ENCODE assay signal across 14 cellular contexts in genomic region chr12:52212701-52213540, GRCh38. TPM values are rescaled to one million over a fixed set of nuclear protein-coding genes. Genes with fewer than 3 reads are reported as not detected.
DNase-seq lines count a peak whose midpoint lies in the region; ATAC-seq, FAIRE-seq and TF ChIP-seq lines count a peak whose summit lies in the region.
"Had no signal": no experiment of that assay in that cellular context is flagged by ENCODE, and none has a peak within 500 bp of the region (broad histone marks: within the 10 kb centered on the region; RNA-seq: fewer than 3 reads in every experiment).

No MANE protein-coding gene starts in this region.

- no peaks in the 10 kb centered on the region for H3K9me3 ChIP-seq in HEK293 (ENCODE audit: control insufficient read depth, insufficient read depth, low read depth, low read length)
- H3K9me3 ChIP-seq in K562 (replicated peaks; ENCODE audit: control insufficient read depth, insufficient read depth, low read depth, low read length), result no peaks in the 10 kb centered on the region

- H3K4me1 ChIP-seq in HEK293 (ENCODE audit: control insufficient read depth, insufficient read depth, low read length) (no peaks in the 10 kb centered on the region; the same call in 1 of the 2 replicates), K562 (replicated peaks in 1 of 2; ENCODE audit: control insufficient read depth in 2 of 2, insufficient read depth in 2 of 2, low read length in 2 of 2) (no peaks in the 10 kb centered on the region; a peak in 1 of 5 replicates)

- H3K4me3 ChIP-seq in HEK293 (ENCODE audit: low read depth, low read length), result no peak overlapping the region
- H3K4me3 ChIP-seq in K562, result no peak overlapping the region

- TF ChIP-seq POLR2A in K562 (conservative IDR thresholded peaks at IDR 0.05), result no peak

- no peak for TF ChIP-seq CTCF in Calu3 (IDR thresholded peaks at IDR 0.05; ENCODE audit: unreplicated experiment)
- no peak for TF ChIP-seq CTCF in HEK293 (tag by site-specific recombination; IDR thresholded peaks at IDR 0.05)
- no peak for TF ChIP-seq CTCF in K562 (IDR thresholded peaks at IDR 0.05 in 2 of 3, conservative IDR thresholded peaks at IDR 0.05 in 1 of 3; ENCODE audit: insufficient read depth in 2 of 3, low read depth in 1 of 3, low read length in 3 of 3)

- H3K27me3 ChIP-seq in K562 (ENCODE audit: control insufficient read depth in 2 of 2, insufficient read depth in 2 of 2, low read length in 2 of 2), result peaks cover 9 to 38% of the 10 kb centered on the region in 2 experiments; a peak in 4 of 5 replicates

- intact Hi-C loops in Calu3 (cut with micrococcal nuclease; ENCODE audit: unreplicated experiment) (no loop called here), K562 (cut with micrococcal nuclease) (no loop called here), posterior vena cava (cut with DNase I) (no loop called here)

- no peak for TF ChIP-seq RAD21 in K562 (CRISPR knock-in tag; conservative IDR thresholded peaks at IDR 0.05 in 1 of 2, IDR thresholded peaks at IDR 0.05 in 1 of 2)

- peak overlapping the region; percentile 31 for H3K27ac Mint-ChIP-seq in Calu3 (ENCODE audit: unreplicated experiment)
- H3K27ac Mint-ChIP-seq: activated naive CD4-positive, alpha-beta T cell treated with anti-CD3 and anti-CD28 coated beads for 36 hours; activated T-cell treated with anti-CD3 and anti-CD28 coated beads, Interleukin-2, amount 50 U/mL, for 72 hours; CD8-positive, alpha-beta memory T cell; natural killer cell treated with Interleukin-12 subunit alpha and Interleukin-12 subunit beta and Interleukin-15 and Interleukin-18, amount 100 ng/mL, for 72 hours had no signal

- H3K4me1 Mint-ChIP-seq in Calu3 (ENCODE audit: low read depth, unreplicated experiment), result peaks cover 62% of the 10 kb centered on the region
- H3K4me1 Mint-ChIP-seq: CD8-positive, alpha-beta memory T cell had no signal

- in situ Hi-C loops in K562 (cut with MboI), result no loop called here

- H3K9ac ChIP-seq in K562 (ENCODE audit: insufficient read depth in 1 of 2, low read depth in 2 of 2, low read length in 2 of 2), result no peak overlapping the region

- H2AFZ ChIP-seq in K562 (ENCODE audit: low read depth, low read length), result no peak overlapping the region

- H3K36me3 ChIP-seq in HEK293 (ENCODE audit: control insufficient read depth in 2 of 2, insufficient read depth in 1 of 2, low read length in 2 of 2) (no peaks in the 10 kb centered on the region), K562 (ENCODE audit: control insufficient read depth, insufficient read depth, low read length) (no peaks in the 10 kb centered on the region)

- peaks cover 19% of the 10 kb centered on the region for H4K20me1 ChIP-seq in K562 (replicated peaks; ENCODE audit: control insufficient read depth, insufficient read depth, low read length)

- H3K36me3 Mint-ChIP-seq in Calu3 (ENCODE audit: insufficient read depth, unreplicated experiment), result peaks cover 24% of the 10 kb centered on the region
- H3K36me3 Mint-ChIP-seq: CD8-positive, alpha-beta memory T cell; natural killer cell treated with Interleukin-12 subunit alpha and Interleukin-12 subunit beta and Interleukin-15 and Interleukin-18, amount 100 ng/mL, for 72 hours had no signal

- H3K4me2 ChIP-seq in K562 (ENCODE audit: insufficient read depth, low read length), result no peak overlapping the region

- H3K79me2 ChIP-seq in K562 (ENCODE audit: control insufficient read depth, insufficient read depth, low read length), result no peaks in the 10 kb centered on the region

- H3K9me1 ChIP-seq in K562 (ENCODE audit: control insufficient read depth, insufficient read depth, low read length), result no peaks in the 10 kb centered on the region

- CTCF ChIA-PET in Calu3 (lab: Charles Lee), result interaction anchor here (0.7 to 1.5 kb wide), 6 partner anchors 21 to 115 kb away, joined by 3 to 9 read pairs (median 4); partner anchors contain the start of gene KRT80
- CTCF ChIA-PET in HEK293 (lab: Yijun Ruan, JAX), result interaction anchor here (0.6 to 8.0 kb wide), 34 partner anchors 9 to 294 kb away, joined by 3 to 62 read pairs (median 4); partner anchors contain the start of gene KRT80
- CTCF ChIA-PET in K562 (lab: Yijun Ruan, JAX; ENCODE audit: low intra/inter-chr PET ratio), result interaction anchor here (1.0 to 1.4 kb wide), 3 partner anchors 57 to 72 kb away, joined by 3 to 5 read pairs (median 3); no protein-coding TSS in a partner anchor

- H3K27me3 Mint-ChIP-seq in Calu3 (ENCODE audit: unreplicated experiment), result no peaks in the 10 kb centered on the region

- POLR2A ChIA-PET in HEK293 (lab: Yijun Ruan, JAX) (no interaction called here), K562 (lab: Yijun Ruan, JAX) (interaction anchor here (0.6 to 0.9 kb wide), 2 partner anchors 9 to 224 kb away, joined by 3 to 5 read pairs; no protein-coding TSS in a partner anchor)

- H3K9me3 Mint-ChIP-seq in Calu3 (ENCODE audit: low read depth, unreplicated experiment), result no peaks in the 10 kb centered on the region
- H3K9me3 Mint-ChIP-seq: activated naive CD4-positive, alpha-beta T cell treated with anti-CD3 and anti-CD28 coated beads for 36 hours; activated T-cell treated with anti-CD3 and anti-CD28 coated beads, Interleukin-2, amount 50 U/mL, for 72 hours; CD8-positive, alpha-beta memory T cell; natural killer cell treated with Interleukin-12 subunit alpha and Interleukin-12 subunit beta and Interleukin-15 and Interleukin-18, amount 100 ng/mL, for 72 hours had no signal

- H3K27ac ChIP-seq in HEK293 (ENCODE audit: extremely low read depth, low read depth, low read length), result no peak overlapping the region
- H3K27ac ChIP-seq in K562 (ENCODE audit: extremely low read depth, low read depth, low read length), result no peak overlapping the region

- WGBS in K562 (ENCODE audit: insufficient coverage, low coverage, missing lambda C conversion rate), result 6% methylated on average over 11 of the region's 13 CpGs

- no peak overlapping the region for H3K4me3 Mint-ChIP-seq in Calu3 (ENCODE audit: low read depth, unreplicated experiment)
- H3K4me3 Mint-ChIP-seq: activated naive CD4-positive, alpha-beta T cell treated with anti-CD3 and anti-CD28 coated beads for 36 hours; activated T-cell treated with anti-CD3 and anti-CD28 coated beads, Interleukin-2, amount 50 U/mL, for 72 hours; natural killer cell treated with Interleukin-12 subunit alpha and Interleukin-12 subunit beta and Interleukin-15 and Interleukin-18, amount 100 ng/mL, for 72 hours had no signal

- no peak for FAIRE-seq in K562 (lab: Jason Lieb, UNC)

- DNase-seq in Calu3 (no peak), K562 (ENCODE audit: extremely low read depth in 1 of 4, low spot score in 3 of 4) (no peak), posterior vena cava (ENCODE audit: low spot score) (peak; percentile 62), NCI-H2081 treated with DMSO at 0.1 percent for 48 hours (lab: John Stamatoyannopoulos, UW) (no peak)
- no peak for DNase-seq in stimulated activated CD4-positive, alpha-beta T cell treated with anti-CD3 and anti-CD28 coated beads, Interleukin-4, amount 100 ng/mL, for 24 hours
- DNase-seq: activated CD4-positive, alpha-beta T cell treated with anti-CD3 and anti-CD28 coated beads for 1 hour; DMS79 had no signal

- no TSS peak for BruUV-seq in Calu3 (replicated peaks; lab: Mats Ljungman, UMichigan)
- no TSS peak for BruUV-seq in K562 (replicated peaks; lab: Mats Ljungman, UMichigan)

- ATAC-seq in K562, result no peak
- ATAC-seq in GM18861 (IDR thresholded peaks at IDR 0.05; ENCODE audit: unreplicated experiment), result no peak

- no peak for TF ChIP-seq EP300 in K562 (IDR thresholded peaks at IDR 0.05; ENCODE audit: low read length)

TF ChIP-seq in HEK293, 187 proteins besides CTCF, POLR2A, EP300 and RAD21 (continues in another document):
- TF ChIP-seq ZNF341 (tag by site-specific recombination; IDR thresholded peaks at IDR 0.05; ENCODE audit: low read depth), result peak; percentile 95

TF ChIP-seq in K562, 482 proteins besides CTCF, POLR2A, EP300 and RAD21 (continues in another document):
- no peak for TF ChIP-seq HDAC8 (tag; IDR thresholded peaks at IDR 0.05)

RNA-seq across cellular contexts. Expression of gene KRT7, which starts 20.1 kb away (rescaled TPM):
- 2,370 and 2,828 TPM in 2 replicates for total RNA-seq in Calu3 (2022)
- total RNA-seq in K562 (2011; cell fraction: chromatin; rRNA removed; ENCODE audit: low replicate concordance), result not detected in 2 replicates
- total RNA-seq in K562 (2011; cell fraction: nucleolus; rRNA removed), result not detected in 2 replicates
- total RNA-seq in K562 (2011; cell fraction: nucleoplasm; rRNA removed), result not detected in 2 replicates
- total RNA-seq in K562 (2014; rRNA removed), result not detected in 2 replicates
- not detected in 2 replicates for total RNA-seq in K562 (2014; rRNA removed; fragmentation: Illumina TruSeq; extraction: Trizol)
- not detected in 2 replicates for total RNA-seq in K562 (2015; rRNA removed; fragmentation: Illumina TruSeq; extraction: Trizol)
- total RNA-seq in K562 (2021), result 1.4 and 1.6 TPM in 2 replicates
- polyA plus RNA-seq in K562 (2011; rRNA removed), result not detected in 2 replicates
- polyA plus RNA-seq in K562 (2011; cell fraction: cytosol; rRNA removed), result not detected in 2 replicates
- not detected in 2 replicates for polyA plus RNA-seq in K562 (2011; cell fraction: nucleus; rRNA removed)
- not detected in 2 replicates for polyA plus RNA-seq in K562 (2012)
- polyA plus RNA-seq in K562 (2014; fragmentation: Illumina TruSeq; extraction: Trizol), result not detected in 2 replicates
- not detected for polyA plus RNA-seq in K562 (2014; fragmentation: Nextera tagmentation; extraction: Ambion mirVana)
- not detected in 2 replicates for polyA plus RNA-seq in K562 (2014; rRNA removed)
- polyA minus RNA-seq in K562 (2011; rRNA and poly(A)+ RNA removed), result not detected in 2 replicates
- 3.6 and 12.1 TPM in 2 replicates for polyA minus RNA-seq in K562 (2011; cell fraction: cytosol; rRNA and poly(A)+ RNA removed)
- 1.7 and 2.2 TPM in 2 replicates for polyA minus RNA-seq in K562 (2011; cell fraction: nucleus; rRNA and poly(A)+ RNA removed)
- 1 to 10 TPM; 4.1 to 6.8 TPM for total RNA-seq in posterior vena cava
- total RNA-seq: temporal lobe had no signal
- polyA plus RNA-seq: CD8-positive, alpha-beta memory T cell had no signal

RNA-seq across cellular contexts. Expression of gene KRT80, which starts 21.1 kb away (rescaled TPM):
- total RNA-seq in Calu3 (2022) (32.7 and 45.5 TPM in 2 replicates), K562 (2014; rRNA removed) (not detected in 2 replicates), K562 (2014; rRNA removed; fragmentation: Illumina TruSeq; extraction: Trizol) (not detected in 2 replicates), K562 (2015; rRNA removed; fragmentation: Illumina TruSeq; extraction: Trizol) (not detected in 2 replicates), K562 (2021) (not detected in 2 replicates), posterior vena cava (under 1 TPM; 0.19 to 0.48 TPM)
- total RNA-seq in K562 (2011; cell fraction: chromatin; rRNA removed; ENCODE audit: low replicate concordance), result not detected in 2 replicates
- not detected in 2 replicates for total RNA-seq in K562 (2011; cell fraction: nucleolus; rRNA removed)
- total RNA-seq in K562 (2011; cell fraction: nucleoplasm; rRNA removed), result not detected in 2 replicates
- polyA plus RNA-seq in K562 (2011; rRNA removed) (not detected in 2 replicates), K562 (2014; fragmentation: Illumina TruSeq; extraction: Trizol) (not detected in 2 replicates), K562 (2014; fragmentation: Nextera tagmentation; extraction: Ambion mirVana) (not detected), K562 (2014; rRNA removed) (not detected in 2 replicates)
- not detected in 2 replicates for polyA plus RNA-seq in K562 (2011; cell fraction: cytosol; rRNA removed)
- not detected in 2 replicates for polyA plus RNA-seq in K562 (2011; cell fraction: nucleus; rRNA removed)
- polyA plus RNA-seq in K562 (2012), result not detected in 2 replicates
- not detected in 2 replicates for polyA minus RNA-seq in K562 (2011; rRNA and poly(A)+ RNA removed)
- polyA minus RNA-seq in K562 (2011; cell fraction: cytosol; rRNA and poly(A)+ RNA removed), result 0.29 and 1.0 TPM in 2 replicates
- 0.13 TPM in 1 of 2 replicates, not detected in the other for polyA minus RNA-seq in K562 (2011; cell fraction: nucleus; rRNA and poly(A)+ RNA removed)
- total RNA-seq: activated naive CD4-positive, alpha-beta T cell treated with anti-CD3 and anti-CD28 coated beads for 36 hours; activated T-cell treated with anti-CD3 and anti-CD28 coated beads, Interleukin-2, amount 50 U/mL, for 72 hours; CD8-positive, alpha-beta memory T cell; natural killer cell treated with Interleukin-12 subunit alpha and Interleukin-12 subunit beta and Interleukin-15 and Interleukin-18, amount 100 ng/mL, for 72 hours had no signal
- polyA plus RNA-seq: CD8-positive, alpha-beta memory T cell had no signal

Comparison
In these comparisons a context has a peak if more than half of its experiments do, and no peak if none do; other contexts are left out.
1. RNA of gene KRT7, which starts 20.1 kb away (total RNA-seq): 2,370 to 2,828 TPM in Calu3; 4.1 to 6.8 TPM in posterior vena cava and 1.4 to 1.6 TPM in K562; every median in the first group is over 100 times any median in the second.
2. RNA of gene KRT80, which starts 21.1 kb away (total RNA-seq): 32.7 to 45.5 TPM in Calu3; 0.19 to 0.48 TPM in posterior vena cava and not detected in K562; every median in the first group is over 10 times any median in the second.